9 cellular contexts compared by ENCODE assay signal in genomic region chr1:181091322-181092040, GRCh38. TPM values are rescaled to one million over a fixed set of nuclear protein-coding genes. Genes with fewer than 3 reads are reported as not detected.
DNase-seq lines count a peak whose midpoint lies in the region; ATAC-seq and TF ChIP-seq lines count a peak whose summit lies in the region.
"Had no signal": no experiment of that assay in that cellular context is flagged by ENCODE, and none has a peak within 500 bp of the region (broad histone marks: within the 10 kb centered on the region; RNA-seq: fewer than 3 reads in every experiment).

No MANE protein-coding gene starts in this region.

- TF ChIP-seq EP300 in gastroesophageal sphincter (IDR thresholded peaks at IDR 0.05) (no peak), suprapubic skin (IDR thresholded peaks at IDR 0.05) (no peak)

- DNase-seq in activated T-cell treated with anti-CD3 and anti-CD28 coated beads, Interleukin-2, amount 50 U/mL, for 24 hours = no peak
- no peak for DNase-seq in activated T-cell treated with anti-CD3 and anti-CD28 coated beads, Interleukin-2, amount 50 U/mL, for 1 hour
- DNase-seq in activated CD4-positive, alpha-beta memory T cell treated with anti-CD3 and anti-CD28 coated beads, Interleukin-2, amount 10 ng/mL, durations not matched to agents 7 days and 5 days = no peak
- DNase-seq in suprapubic skin (ENCODE audit: low spot score in 2 of 2) (no peak), amygdala (lab: John Stamatoyannopoulos, UW) (no peak)
- no peak for DNase-seq in stimulated activated CD4-positive, alpha-beta T cell treated with anti-CD3 and anti-CD28 coated beads, Interleukin-4, amount 100 ng/mL, for 4 hours
- DNase-seq: C1 segment of cervical spinal cord had no signal

- peak overlapping the region; percentile 61 to 88 for H3K4me3 ChIP-seq in gastroesophageal sphincter
- peak overlapping the region; percentile 97 for H3K4me3 ChIP-seq in suprapubic skin

- H3K36me3 ChIP-seq in gastroesophageal sphincter (no peaks in the 10 kb centered on the region), suprapubic skin (peaks cover 4% of the 10 kb centered on the region)

- H3K27ac Mint-ChIP-seq in activated T-cell treated with anti-CD3 and anti-CD28 coated beads, Interleukin-2, amount 50 U/mL, for 24 hours = peak overlapping the region; percentile 99
- peak overlapping the region; percentile 98 for H3K27ac Mint-ChIP-seq in activated CD4-positive, alpha-beta memory T cell treated with anti-CD3 and anti-CD28 coated beads, Interleukin-2, amount 10 ng/mL, durations not matched to agents 7 days and 5 days

- H3K4me1 Mint-ChIP-seq in activated T-cell treated with anti-CD3 and anti-CD28 coated beads, Interleukin-2, amount 50 U/mL, for 24 hours (ENCODE audit: low read depth) = peaks cover 57% of the 10 kb centered on the region
- H3K4me1 Mint-ChIP-seq in activated CD4-positive, alpha-beta memory T cell treated with anti-CD3 and anti-CD28 coated beads, Interleukin-2, amount 10 ng/mL, durations not matched to agents 7 days and 5 days = peaks cover 60% of the 10 kb centered on the region

- peaks cover 13 to 68% (median 22%) of the 10 kb centered on the region in 3 donors for H3K4me1 ChIP-seq in gastroesophageal sphincter
- H3K4me1 ChIP-seq in suprapubic skin = peaks cover 67% of the 10 kb centered on the region

- peak overlapping the region; percentile 99 for H3K4me3 Mint-ChIP-seq in activated T-cell treated with anti-CD3 and anti-CD28 coated beads, Interleukin-2, amount 50 U/mL, for 24 hours
- peak overlapping the region; percentile 99 for H3K4me3 Mint-ChIP-seq in activated CD4-positive, alpha-beta memory T cell treated with anti-CD3 and anti-CD28 coated beads, Interleukin-2, amount 10 ng/mL, durations not matched to agents 7 days and 5 days

- TF ChIP-seq CTCF in gastroesophageal sphincter (IDR thresholded peaks at IDR 0.05) (no peak), suprapubic skin (IDR thresholded peaks at IDR 0.05) (no peak)

- 74 to 84% methylated on average over 8 of the region's 8 CpGs for WGBS in gastroesophageal sphincter (ENCODE audit: low coverage in 1 of 2), 2 donors
- WGBS in suprapubic skin = 81% methylated on average over 8 of the region's 8 CpGs

- H3K9me3 ChIP-seq in gastroesophageal sphincter (no peaks in the 10 kb centered on the region), suprapubic skin (no peaks in the 10 kb centered on the region)

- no peak for TF ChIP-seq POLR2A in gastroesophageal sphincter (IDR thresholded peaks at IDR 0.05)
- TF ChIP-seq POLR2A in suprapubic skin (IDR thresholded peaks at IDR 0.05) = no peak

- no peaks in the 10 kb centered on the region for H3K9me3 Mint-ChIP-seq in activated T-cell treated with anti-CD3 and anti-CD28 coated beads, Interleukin-2, amount 50 U/mL, for 24 hours
- H3K9me3 Mint-ChIP-seq in activated CD4-positive, alpha-beta memory T cell treated with anti-CD3 and anti-CD28 coated beads, Interleukin-2, amount 10 ng/mL, durations not matched to agents 7 days and 5 days = no peaks in the 10 kb centered on the region

- no peaks in the 10 kb centered on the region for H3K27me3 ChIP-seq in gastroesophageal sphincter
- no peaks in the 10 kb centered on the region for H3K27me3 ChIP-seq in suprapubic skin

- no peaks in the 10 kb centered on the region for H3K27me3 Mint-ChIP-seq in activated T-cell treated with anti-CD3 and anti-CD28 coated beads, Interleukin-2, amount 50 U/mL, for 24 hours
- no peaks in the 10 kb centered on the region for H3K27me3 Mint-ChIP-seq in activated CD4-positive, alpha-beta memory T cell treated with anti-CD3 and anti-CD28 coated beads, Interleukin-2, amount 10 ng/mL, durations not matched to agents 7 days and 5 days

- ATAC-seq in gastroesophageal sphincter (no peak), GM18861 (IDR thresholded peaks at IDR 0.05; ENCODE audit: unreplicated experiment) (no peak)

- POLR2A ChIA-PET in activated CD4-positive, alpha-beta memory T cell treated with anti-CD3 and anti-CD28 coated beads, Interleukin-2, amount 10 ng/mL, durations not matched to agents 7 days and 5 days (lab: Charles Lee) = interaction anchor here (0.8 to 10.2 kb wide), 15 partner anchors 11 to 589 kb away, joined by 3 to 374 read pairs (median 9); partner anchors contain the start of genes ACBD6, MR1 and STX6

- peak overlapping the region in 3 of 4 donors; percentile 94 to 98 (median 96) for H3K27ac ChIP-seq in gastroesophageal sphincter
- H3K27ac ChIP-seq in suprapubic skin = no peak overlapping the region

- peaks cover 69% of the 10 kb centered on the region for H3K36me3 Mint-ChIP-seq in activated T-cell treated with anti-CD3 and anti-CD28 coated beads, Interleukin-2, amount 50 U/mL, for 24 hours (ENCODE audit: low read depth)
- H3K36me3 Mint-ChIP-seq in activated CD4-positive, alpha-beta memory T cell treated with anti-CD3 and anti-CD28 coated beads, Interleukin-2, amount 10 ng/mL, durations not matched to agents 7 days and 5 days (ENCODE audit: low read depth) = peaks cover 59% of the 10 kb centered on the region

- CTCF ChIA-PET in activated CD4-positive, alpha-beta memory T cell treated with anti-CD3 and anti-CD28 coated beads, Interleukin-2, amount 10 ng/mL, durations not matched to agents 7 days and 5 days (lab: Charles Lee) = interaction anchor here (0.6 to 6.0 kb wide), 12 partner anchors 8 to 455 kb away, joined by 3 to 97 read pairs (median 5); no protein-coding TSS in a partner anchor

RNA-seq across cellular contexts. Expression of gene IER5, which starts 3.0 kb away (rescaled TPM):
- total RNA-seq in activated CD4-positive, alpha-beta memory T cell treated with anti-CD3 and anti-CD28 coated beads, Interleukin-2, amount 10 ng/mL, durations not matched to agents 7 days and 5 days = 10 to 100 TPM; 41.6 to 43.9 TPM
- total RNA-seq in gastroesophageal sphincter (10 to 100 TPM; 10.7 to 16.7 (median 14.9) TPM), suprapubic skin (10 to 100 TPM; 11.3 to 30.4 (median 24.4) TPM)

RNA-seq across cellular contexts. Expression of gene MR1, which starts 57.7 kb away (rescaled TPM):
- 10 to 100 TPM; 36.4 to 36.5 TPM for total RNA-seq in activated CD4-positive, alpha-beta memory T cell treated with anti-CD3 and anti-CD28 coated beads, Interleukin-2, amount 10 ng/mL, durations not matched to agents 7 days and 5 days
- 10 to 100 TPM; 15.3 to 19.8 (median 18.2) TPM for total RNA-seq in gastroesophageal sphincter
- 10 to 100 TPM; 10.5 to 29.5 (median 14.5) TPM for total RNA-seq in suprapubic skin
